Comparison of ENCODE assay signal across 8 cellular contexts in genomic region chr6:33207569-33208088, GRCh38. TPM values are rescaled to one million over a fixed set of nuclear protein-coding genes. Genes with fewer than 3 reads are reported as not detected.
DNase-seq lines count a peak whose midpoint lies in the region; ATAC-seq and TF ChIP-seq lines count a peak whose summit lies in the region.

No MANE protein-coding gene starts in this region.

- peak overlapping the region; percentile 78 for H3K4me3 ChIP-seq in CD4-positive, CD25-positive, alpha-beta regulatory T cell (ENCODE audit: low read depth, low read length)
- H3K4me3 ChIP-seq in adipocyte (ENCODE audit: low read length) (peak overlapping the region; percentile 95), psoas muscle (peak overlapping the region; percentile 89)

- peaks cover 30% of the 10 kb centered on the region for H3K36me3 ChIP-seq in CD4-positive, CD25-positive, alpha-beta regulatory T cell (ENCODE audit: control insufficient read depth, insufficient read depth, low read length)
- H3K36me3 ChIP-seq in adipocyte (ENCODE audit: control insufficient read depth, insufficient read depth, low read length, severe bottlenecking) (peaks cover 32% of the 10 kb centered on the region), psoas muscle (ENCODE audit: insufficient read depth in 1 of 2, low read depth in 1 of 2) (peaks cover 3 to 41% of the 10 kb centered on the region in 2 donors)

- intact Hi-C loops in left cardiac atrium (cut with DNase I) = no loop called here
- intact Hi-C loops in psoas muscle (cut with DNase I) = loop anchor here in 1 of 2 donors (5.0 to 10.0 kb wide), 2 partner anchors 40 to 207 kb away; partner anchors contain the start of genes CUTA and PHF1

- no peak for TF ChIP-seq CTCF in psoas muscle (IDR thresholded peaks at IDR 0.05)

- peaks cover 34% of the 10 kb centered on the region for H3K36me3 Mint-ChIP-seq in CD4-positive, CD25-positive, alpha-beta regulatory T cell

- no peak for DNase-seq in CD4-positive, CD25-positive, alpha-beta regulatory T cell
- DNase-seq in HuH-7.5 (ENCODE audit: low spot score) (peak; percentile 52), adipocyte (ENCODE audit: low read depth) (peak; percentile 87), left cardiac atrium (peak; percentile 68), psoas muscle (peak; percentile 59 to 71), DMS153 (lab: John Stamatoyannopoulos, UW) (no peak)
- no peak for DNase-seq in activated CD8-positive, alpha-beta memory T cell treated with anti-CD3 and anti-CD28 coated beads, Interleukin-2, amount 50 U/mL, for 48 hours

- peaks cover 40% of the 10 kb centered on the region for H3K4me1 ChIP-seq in CD4-positive, CD25-positive, alpha-beta regulatory T cell (ENCODE audit: control insufficient read depth, insufficient read depth, low read length, poor library complexity, severe bottlenecking)
- H3K4me1 ChIP-seq in adipocyte (ENCODE audit: control insufficient read depth, insufficient read depth, low read length) = peaks cover 45% of the 10 kb centered on the region
- peaks cover 8% of the 10 kb centered on the region for H3K4me1 ChIP-seq in psoas muscle

- peak overlapping the region; percentile 87 to 92 (median 88) for H3K27ac Mint-ChIP-seq in CD4-positive, CD25-positive, alpha-beta regulatory T cell

- H3K27me3 ChIP-seq in CD4-positive, CD25-positive, alpha-beta regulatory T cell (ENCODE audit: control insufficient read depth, insufficient read depth, low read length) = no peaks in the 10 kb centered on the region
- H3K27me3 ChIP-seq in adipocyte (replicated peaks; ENCODE audit: control insufficient read depth, insufficient read depth, low read length) = no peaks in the 10 kb centered on the region
- no peaks in the 10 kb centered on the region for H3K27me3 ChIP-seq in psoas muscle (ENCODE audit: insufficient read depth in 3 of 3, low read length in 2 of 3)

- no peak for ATAC-seq in CD4-positive, CD25-positive, alpha-beta regulatory T cell (ENCODE audit: low read depth in 2 of 2)
- peak; percentile 29 to 48 for ATAC-seq in left cardiac atrium
- peak in 3 of 4 donors; percentile 18 to 52 (median 38) for ATAC-seq in psoas muscle
- no peak for ATAC-seq in GM21528 (IDR thresholded peaks at IDR 0.05; ENCODE audit: low FRiP score, unreplicated experiment)

- 0 to 1% (median 1%) methylated on average over 27 to 29 of the region's 29 CpGs for WGBS in psoas muscle, 3 donors

- peaks cover 14 to 67% (median 43%) of the 10 kb centered on the region in 4 donors for H3K4me1 Mint-ChIP-seq in CD4-positive, CD25-positive, alpha-beta regulatory T cell

- H3K27me3 Mint-ChIP-seq in CD4-positive, CD25-positive, alpha-beta regulatory T cell = peaks cover 13% of the 10 kb centered on the region

- peak overlapping the region; percentile 90 for H3K27ac ChIP-seq in CD4-positive, CD25-positive, alpha-beta regulatory T cell (ENCODE audit: insufficient read depth, low read length, poor library complexity, severe bottlenecking)
- peak overlapping the region; percentile 97 for H3K27ac ChIP-seq in psoas muscle

- H3K9me3 ChIP-seq in CD4-positive, CD25-positive, alpha-beta regulatory T cell (ENCODE audit: control insufficient read depth in 2 of 2, low read length in 2 of 2) = no peaks in the 10 kb centered on the region
- no peaks in the 10 kb centered on the region for H3K9me3 ChIP-seq in adipocyte (ENCODE audit: control insufficient read depth, low read length)
- H3K9me3 ChIP-seq in psoas muscle = no peaks in the 10 kb centered on the region

- H3K9me3 Mint-ChIP-seq in CD4-positive, CD25-positive, alpha-beta regulatory T cell = peaks cover 0 to 5% (median 0%) of the 10 kb centered on the region in 7 donors

- peak overlapping the region; percentile 99 for H3K9ac ChIP-seq in adipocyte (ENCODE audit: low read length)

- peak overlapping the region; percentile 88 to 95 (median 92) for H3K4me3 Mint-ChIP-seq in CD4-positive, CD25-positive, alpha-beta regulatory T cell

RNA-seq across cellular contexts. Expression of gene RING1, which starts 0.7 kb away (rescaled TPM):
- total RNA-seq in CD4-positive, CD25-positive, alpha-beta regulatory T cell = 34.2 TPM
- 1 to 10 TPM; 4.9 to 6.3 (median 5.5) TPM for polyA plus RNA-seq in CD4-positive, CD25-positive, alpha-beta regulatory T cell
- total RNA-seq in left cardiac atrium (10 to 100 TPM; 29.7 to 30.0 TPM), psoas muscle (10 to 100 TPM; 27.9 to 31.6 (median 29.1) TPM)
- 10 to 100 TPM; 29.9 to 39.4 (median 34.6) TPM for polyA plus RNA-seq in psoas muscle

RNA-seq across cellular contexts. Expression of gene HSD17B8, which starts 3.2 kb away (rescaled TPM):
- 8.8 TPM for total RNA-seq in CD4-positive, CD25-positive, alpha-beta regulatory T cell
- polyA plus RNA-seq in CD4-positive, CD25-positive, alpha-beta regulatory T cell = 10 to 100 TPM; 33.3 to 53.9 (median 41.9) TPM
- total RNA-seq in left cardiac atrium (10 to 100 TPM; 13.3 to 14.3 TPM), psoas muscle (10 to 100 TPM in 3 of 4 donors, 1 to 10 TPM in 1; 5.3 to 18.9 (median 11.9) TPM)
- 10 to 100 TPM in 2 of 3 donors, 1 to 10 TPM in 1; 9.6 to 12.3 (median 10.2) TPM for polyA plus RNA-seq in psoas muscle

RNA-seq across cellular contexts. Expression of gene SLC39A7, which starts 7.0 kb away (rescaled TPM):
- total RNA-seq in CD4-positive, CD25-positive, alpha-beta regulatory T cell = 24.1 TPM
- polyA plus RNA-seq in CD4-positive, CD25-positive, alpha-beta regulatory T cell = 10 to 100 TPM; 11.4 to 27.3 (median 20.4) TPM
- total RNA-seq in left cardiac atrium = 100 to 1,000 TPM in 1 of 2 donors, 10 to 100 TPM in 1; 80.1 to 132 TPM
- total RNA-seq in psoas muscle = 10 to 100 TPM; 17.6 to 41.4 (median 28.4) TPM
- polyA plus RNA-seq in psoas muscle = 100 to 1,000 TPM in 1 of 3 donors, 10 to 100 TPM in 2; 44.8 to 126 (median 53.5) TPM

RNA-seq across cellular contexts. Expression of gene RXRB, which starts 7.2 kb away (rescaled TPM):
- 62.6 TPM for total RNA-seq in CD4-positive, CD25-positive, alpha-beta regulatory T cell
- 1 to 10 TPM; 7.1 to 8.9 (median 7.2) TPM for polyA plus RNA-seq in CD4-positive, CD25-positive, alpha-beta regulatory T cell
- total RNA-seq in left cardiac atrium (10 to 100 TPM; 32.5 to 39.5 TPM), psoas muscle (10 to 100 TPM; 31.3 to 43.7 (median 36.0) TPM)
- polyA plus RNA-seq in psoas muscle = 10 to 100 TPM; 19.2 to 45.9 (median 29.3) TPM

RNA-seq across cellular contexts. Expression of gene COL11A2, which starts 15.4 kb away (rescaled TPM):
- total RNA-seq in CD4-positive, CD25-positive, alpha-beta regulatory T cell = 0.89 TPM
- polyA plus RNA-seq in CD4-positive, CD25-positive, alpha-beta regulatory T cell = under 1 TPM in 2 of 4 donors, not detected in 2; 0.34 to 0.43 TPM
- total RNA-seq in left cardiac atrium (1 to 10 TPM in 1 of 2 donors, under 1 TPM in 1; 0.94 to 1.3 TPM), psoas muscle (1 to 10 TPM in 1 of 4 donors, under 1 TPM in 3; 0.27 to 1.3 (median 0.51) TPM)
- polyA plus RNA-seq in psoas muscle = under 1 TPM; 0.35 to 0.69 (median 0.61) TPM

Comparison
In these comparisons a context has a peak if more than half of its experiments do, and no peak if none do; other contexts are left out.
1. ATAC-seq: peak in left cardiac atrium (2 of 2) and psoas muscle (3 of 4); none in CD4-positive, CD25-positive, alpha-beta regulatory T cell (0 of 2) and GM21528 (single experiment).
2. DNase-seq: peak in HuH-7.5 (single experiment), adipocyte (single experiment), left cardiac atrium (single experiment) and psoas muscle (2 of 2); none in CD4-positive, CD25-positive, alpha-beta regulatory T cell (0 of 3), activated CD8-positive, alpha-beta memory T cell treated with anti-CD3 and anti-CD28 coated beads, Interleukin-2, amount 50 U/mL, for 48 hours (single experiment) and DMS153 (single experiment).
3. Peak in every context shown above with its lines, with median percentiles within 50 percentile points of each other: H3K4me3 ChIP-seq.